40 cellular contexts compared by ENCODE assay signal in genomic region chrX:29107231-29107630, GRCh38.
"Had no signal": no experiment of that assay in that cellular context is flagged by ENCODE, and none has a peak within 500 bp of the region (broad histone marks: within the 10 kb centered on the region; RNA-seq: fewer than 3 reads in every experiment).

No MANE protein-coding gene starts in this region.

- H3K27ac ChIP-seq: adrenal gland, ascending aorta, body of pancreas, brain microvascular endothelial cell, breast epithelium, cardiac muscle cell had no signal

- H3K4me3 ChIP-seq: adrenal gland, ascending aorta, body of pancreas, breast epithelium, cardiac muscle cell had no signal

- H3K9me3 Mint-ChIP-seq: activated naive CD8-positive, alpha-beta T cell treated with anti-CD3 and anti-CD28 coated beads, Interleukin-2, amount 10 ng/mL, durations not matched to agents 7 days and 5 days; activated T-cell treated with anti-CD3 and anti-CD28 coated beads, Interleukin-2, amount 50 U/mL, for 24 hours; activated T-helper 1 cell treated with anti-CD3 and anti-CD28 coated beads, Interleukin-12 subunit alpha, Interleukin-12 subunit beta, Interleukin-2, Interleukin-4 antibody, amounts not matched to agents 30 ng/mL and 10 ng/mL and 1 ng/mL, durations not matched to agents 14 hours and 24 hours and 36 hours had no signal

- H3K4me3 Mint-ChIP-seq: activated naive CD4-positive, alpha-beta T cell treated with anti-CD3 and anti-CD28 coated beads for 36 hours; activated naive CD4-positive, alpha-beta T cell treated with anti-CD3 and anti-CD28 coated beads, Interleukin-2, amount 10 ng/mL, durations not matched to agents 7 days and 5 days; activated naive CD4-positive, alpha-beta T cell treated with anti-CD3 and anti-CD28 coated beads, Interleukin-2, amount 50 U/mL, for 24 hours; activated naive CD8-positive, alpha-beta T cell; activated naive CD8-positive, alpha-beta T cell treated with anti-CD3 and anti-CD28 coated beads for 36 hours; activated naive CD8-positive, alpha-beta T cell treated with anti-CD3 and anti-CD28 coated beads, Interleukin-2, amount 10 ng/mL, durations not matched to agents 7 days and 5 days; activated naive CD8-positive, alpha-beta T cell treated with anti-CD3 and anti-CD28 coated beads, Interleukin-2, amount 50 U/mL, for 24 hours; activated T-cell treated with anti-CD3 and anti-CD28 coated beads, Interleukin-2, amount 50 U/mL, for 24 hours; activated T-cell treated with anti-CD3 and anti-CD28 coated beads, Interleukin-2, amount 50 U/mL, for 4 hours; activated T-cell treated with anti-CD3 and anti-CD28 coated beads, Interleukin-2, amount 50 U/mL, for 72 hours; activated T-helper 1 cell treated with anti-CD3 and anti-CD28 coated beads, Interleukin-12 subunit alpha, Interleukin-12 subunit beta, Interleukin-2, Interleukin-4 antibody, amounts not matched to agents 30 ng/mL and 10 ng/mL and 1 ng/mL, durations not matched to agents 14 hours and 24 hours and 36 hours; activated T-helper 17 cell treated with anti-CD3 and anti-CD28 coated beads, Interleukin-2, amount 50 U/mL, for 72 hours; brain; central memory CD8-positive, alpha-beta T cell had no signal

- H3K27ac Mint-ChIP-seq: activated naive CD4-positive, alpha-beta T cell treated with anti-CD3 and anti-CD28 coated beads for 36 hours; activated naive CD4-positive, alpha-beta T cell treated with anti-CD3 and anti-CD28 coated beads, Interleukin-2, amount 10 ng/mL, durations not matched to agents 7 days and 5 days; activated naive CD4-positive, alpha-beta T cell treated with anti-CD3 and anti-CD28 coated beads, Interleukin-2, amount 50 U/mL, for 24 hours; activated naive CD4-positive, alpha-beta T cell treated with anti-CD3 and anti-CD28 coated beads, Interleukin-2, amount 50 U/mL, for 72 hours; activated naive CD8-positive, alpha-beta T cell; activated naive CD8-positive, alpha-beta T cell treated with anti-CD3 and anti-CD28 coated beads for 36 hours; activated naive CD8-positive, alpha-beta T cell treated with anti-CD3 and anti-CD28 coated beads, Interleukin-2, amount 10 ng/mL, durations not matched to agents 7 days and 5 days; activated naive CD8-positive, alpha-beta T cell treated with anti-CD3 and anti-CD28 coated beads, Interleukin-2, amount 50 U/mL, for 24 hours; activated T-cell treated with anti-CD3 and anti-CD28 coated beads, Interleukin-2, amount 50 U/mL, for 24 hours; activated T-cell treated with anti-CD3 and anti-CD28 coated beads, Interleukin-2, amount 50 U/mL, for 72 hours; activated T-helper 1 cell treated with anti-CD3 and anti-CD28 coated beads, Interleukin-12 subunit alpha, Interleukin-12 subunit beta, Interleukin-2, Interleukin-4 antibody, amounts not matched to agents 30 ng/mL and 10 ng/mL and 1 ng/mL, durations not matched to agents 14 hours and 24 hours and 36 hours; activated T-helper 17 cell treated with anti-CD3 and anti-CD28 coated beads, Interleukin-2, amount 50 U/mL, for 72 hours; activated T-helper 2 cell treated with anti-CD3 and anti-CD28 coated beads, Interferon-gamma antibody, Interleukin-2, Interleukin-4, amounts not matched to agents 10 μg/mL and 5 μg/mL and 100 μg/mL, durations not matched to agents 14 hours and 24 hours and 36 hours; brain had no signal

- H3K27me3 ChIP-seq: adrenal gland, ascending aorta, body of pancreas, brain microvascular endothelial cell, breast epithelium, cardiac muscle cell had no signal

- DNase-seq: activated effector memory CD4-positive, alpha-beta T cell treated with anti-CD3 and anti-CD28 coated beads, Interleukin-2, amount 50 U/mL, for 16 hours; activated effector memory CD4-positive, alpha-beta T cell treated with Interleukin-2 at 50 U/mL for 16 hours; activated gamma-delta T cell; activated gamma-delta T cell treated with Interleukin-2 at 50 U/mL for 16 hours; activated naive CD4-positive, alpha-beta T cell; activated naive CD4-positive, alpha-beta T cell treated with anti-CD3 and anti-CD28 coated beads for 36 hours; activated naive CD4-positive, alpha-beta T cell treated with anti-CD3 and anti-CD28 coated beads, Interleukin-2, amount 10 ng/mL, durations not matched to agents 7 days and 5 days; activated naive CD4-positive, alpha-beta T cell treated with anti-CD3 and anti-CD28 coated beads, Interleukin-2, amount 50 U/mL, for 16 hours; activated naive CD4-positive, alpha-beta T cell treated with Interleukin-2 at 50 U/mL for 16 hours; activated naive CD8-positive, alpha-beta T cell treated with anti-CD3 and anti-CD28 coated beads for 36 hours; activated naive CD8-positive, alpha-beta T cell treated with anti-CD3 and anti-CD28 coated beads, Interleukin-2, amount 10 ng/mL, durations not matched to agents 7 days and 5 days; activated naive CD8-positive, alpha-beta T cell treated with anti-CD3 and anti-CD28 coated beads, Interleukin-2, amount 50 U/mL, for 24 hours; activated T-cell treated with anti-CD3 and anti-CD28 coated beads for 4 hours; activated T-cell treated with anti-CD3 and anti-CD28 coated beads, Interleukin-2, amount 50 U/mL, for 1 hour; activated T-cell treated with anti-CD3 and anti-CD28 coated beads, Interleukin-2, amount 50 U/mL, for 24 hours; activated T-cell treated with anti-CD3 and anti-CD28 coated beads, Interleukin-2, amount 50 U/mL, for 4 hours; activated T-cell treated with anti-CD3 and anti-CD28 coated beads, Interleukin-2, amount 50 U/mL, for 48 hours; activated T-cell treated with anti-CD3 and anti-CD28 coated beads, Interleukin-2, amount 50 U/mL, for 72 hours; adrenal gland; amniotic stem cell; amygdala; anterior cingulate cortex; aorta; body of pancreas; brain microvascular endothelial cell; caudate nucleus; central memory CD4-positive, alpha-beta T cell; cerebellar nuclear complex had no signal

- H3K9me3 ChIP-seq: adrenal gland, ascending aorta, body of pancreas had no signal

- H3K36me3 Mint-ChIP-seq: activated naive CD4-positive, alpha-beta T cell treated with anti-CD3 and anti-CD28 coated beads, Interleukin-2, amount 10 ng/mL, durations not matched to agents 7 days and 5 days; activated naive CD4-positive, alpha-beta T cell treated with anti-CD3 and anti-CD28 coated beads, Interleukin-2, amount 50 U/mL, for 24 hours; activated naive CD4-positive, alpha-beta T cell treated with anti-CD3 and anti-CD28 coated beads, Interleukin-2, amount 50 U/mL, for 72 hours; activated naive CD8-positive, alpha-beta T cell; activated naive CD8-positive, alpha-beta T cell treated with anti-CD3 and anti-CD28 coated beads for 36 hours; activated naive CD8-positive, alpha-beta T cell treated with anti-CD3 and anti-CD28 coated beads, Interleukin-2, amount 10 ng/mL, durations not matched to agents 7 days and 5 days; brain had no signal

- H3K4me1 Mint-ChIP-seq: activated naive CD4-positive, alpha-beta T cell treated with anti-CD3 and anti-CD28 coated beads, Interleukin-2, amount 10 ng/mL, durations not matched to agents 7 days and 5 days; activated naive CD4-positive, alpha-beta T cell treated with anti-CD3 and anti-CD28 coated beads, Interleukin-2, amount 50 U/mL, for 24 hours; activated naive CD8-positive, alpha-beta T cell treated with anti-CD3 and anti-CD28 coated beads for 36 hours; activated naive CD8-positive, alpha-beta T cell treated with anti-CD3 and anti-CD28 coated beads, Interleukin-2, amount 10 ng/mL, durations not matched to agents 7 days and 5 days; activated naive CD8-positive, alpha-beta T cell treated with anti-CD3 and anti-CD28 coated beads, Interleukin-2, amount 50 U/mL, for 24 hours; activated T-helper 17 cell treated with anti-CD3 and anti-CD28 coated beads, Interleukin-2, amount 50 U/mL, for 72 hours; brain; central memory CD8-positive, alpha-beta T cell had no signal

- FAIRE-seq: bronchial epithelial cell had no signal

- ATAC-seq: activated naive CD4-positive, alpha-beta T cell treated with anti-CD3 and anti-CD28 coated beads, Interleukin-2, amount 50 U/mL, for 72 hours; activated naive CD8-positive, alpha-beta T cell treated with anti-CD3 and anti-CD28 coated beads, Interleukin-2, amount 50 U/mL, for 24 hours; activated T-cell treated with anti-CD3 and anti-CD28 coated beads, Interleukin-2, amount 50 U/mL, for 4 hours; activated T-cell treated with anti-CD3 and anti-CD28 coated beads, Interleukin-2, amount 50 U/mL, for 72 hours; activated T-helper 17 cell treated with anti-CD3 and anti-CD28 coated beads, Interleukin-2, amount 50 U/mL, for 72 hours; body of pancreas had no signal

- H3K4me1 ChIP-seq: adrenal gland, ascending aorta, body of pancreas, breast epithelium had no signal

- H3K36me3 ChIP-seq: adrenal gland, ascending aorta, brain microvascular endothelial cell, breast epithelium, cardiac muscle cell had no signal

- H3K27me3 Mint-ChIP-seq: activated naive CD4-positive, alpha-beta T cell treated with anti-CD3 and anti-CD28 coated beads, Interleukin-2, amount 10 ng/mL, durations not matched to agents 7 days and 5 days; activated naive CD4-positive, alpha-beta T cell treated with anti-CD3 and anti-CD28 coated beads, Interleukin-2, amount 50 U/mL, for 24 hours; activated naive CD8-positive, alpha-beta T cell; activated naive CD8-positive, alpha-beta T cell treated with anti-CD3 and anti-CD28 coated beads for 36 hours; activated naive CD8-positive, alpha-beta T cell treated with anti-CD3 and anti-CD28 coated beads, Interleukin-2, amount 10 ng/mL, durations not matched to agents 7 days and 5 days; activated naive CD8-positive, alpha-beta T cell treated with anti-CD3 and anti-CD28 coated beads, Interleukin-2, amount 50 U/mL, for 24 hours; activated T-cell treated with anti-CD3 and anti-CD28 coated beads, Interleukin-2, amount 50 U/mL, for 24 hours; activated T-helper 17 cell treated with anti-CD3 and anti-CD28 coated beads, Interleukin-2, amount 50 U/mL, for 72 hours; brain; central memory CD8-positive, alpha-beta T cell had no signal
